In the genomic region with DNA sequence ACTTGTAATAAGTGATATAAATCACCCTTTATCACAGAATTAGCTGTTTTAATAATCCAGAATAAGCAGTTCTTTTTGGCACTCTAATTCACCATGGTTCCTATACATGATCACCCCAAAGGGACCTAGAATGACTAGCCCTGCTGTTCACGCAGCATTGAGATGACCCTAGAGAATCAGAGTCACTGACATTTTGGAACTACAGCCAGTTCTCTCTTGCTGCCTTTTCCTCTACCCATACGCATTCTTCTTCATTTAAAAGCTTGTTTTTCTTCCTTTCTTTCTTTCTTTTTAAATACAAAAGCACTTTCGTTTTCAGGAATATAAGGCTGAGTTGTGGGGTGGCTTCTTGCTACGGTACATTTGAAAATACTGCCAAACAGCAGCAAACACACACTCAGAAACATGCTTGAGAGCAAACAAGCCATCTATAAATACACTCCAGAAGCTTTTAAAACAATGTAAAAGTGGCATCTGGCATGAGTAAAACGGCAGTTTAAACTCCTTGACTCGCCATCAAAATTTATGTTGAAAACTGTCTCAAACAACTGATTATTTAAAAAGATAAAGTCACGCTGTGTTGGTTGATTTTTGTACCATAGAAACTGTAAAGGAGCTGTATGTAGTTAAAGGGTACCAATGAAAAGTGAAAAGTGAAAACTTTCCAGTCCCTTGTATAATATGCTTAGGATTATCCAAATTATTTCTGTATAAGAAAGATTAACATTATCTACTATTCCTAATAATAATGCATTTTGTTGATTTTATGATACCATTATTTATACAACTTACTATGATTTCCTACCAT, we compare ENCODE assay signal across 8 cellular contexts.
DNase-seq lines count a peak whose midpoint lies in the region; ATAC-seq and TF ChIP-seq lines count a peak whose summit lies in the region.
"Had no signal": no experiment of that assay in that cellular context is flagged by ENCODE, and none has a peak within 500 bp of the region (broad histone marks: within the 10 kb centered on the region; RNA-seq: fewer than 3 reads in every experiment).

No MANE protein-coding gene starts in this region.

- H3K9me3 Mint-ChIP-seq in Calu3 (ENCODE audit: low read depth, unreplicated experiment) = no peaks in the 10 kb centered on the region

- intact Hi-C loops in Calu3 (cut with micrococcal nuclease; ENCODE audit: unreplicated experiment) (no loop called here), mucosa of descending colon (cut with DNase I, micrococcal nuclease) (no loop called here)

- no peaks in the 10 kb centered on the region for H3K36me3 ChIP-seq in HEK293 (ENCODE audit: control insufficient read depth in 2 of 2, insufficient read depth in 1 of 2, low read length in 2 of 2)
- H3K36me3 ChIP-seq in mucosa of descending colon (ENCODE audit: low read depth) = no peaks in the 10 kb centered on the region

- H3K27me3 Mint-ChIP-seq in Calu3 (ENCODE audit: unreplicated experiment) = no peaks in the 10 kb centered on the region

- H3K4me1 ChIP-seq in HEK293 (ENCODE audit: control insufficient read depth, insufficient read depth, low read length) (no peaks in the 10 kb centered on the region), mucosa of descending colon (ENCODE audit: low read depth) (no peaks in the 10 kb centered on the region)

- no peaks in the 10 kb centered on the region for H3K4me1 Mint-ChIP-seq in Calu3 (ENCODE audit: low read depth, unreplicated experiment)

- no peak overlapping the region for H3K4me3 Mint-ChIP-seq in Calu3 (ENCODE audit: low read depth, unreplicated experiment)

- POLR2A ChIA-PET in HEK293 (lab: Yijun Ruan, JAX) = no interaction called here

- no peak overlapping the region for H3K27ac ChIP-seq in HEK293 (ENCODE audit: extremely low read depth, low read depth, low read length)

- peak; percentile 88 for DNase-seq in NCI-H69 (lab: John Stamatoyannopoulos, UW)
- DNase-seq in fibroblast of villous mesenchyme (ENCODE audit: low read depth) = no peak
- no peak for DNase-seq in skeletal muscle cell (ENCODE audit: low read depth)
- no peak for DNase-seq in epidermal melanocyte (ENCODE audit: insufficient read length, low spot score)
- no peak for DNase-seq in Calu3
- DNase-seq in mucosa of descending colon = no peak
- DNase-seq: activated T-cell treated with anti-CD3 and anti-CD28 coated beads, Interleukin-2, amount 50 U/mL, for 48 hours had no signal

- CTCF ChIA-PET in HEK293 (lab: Yijun Ruan, JAX) = interaction anchor here (0.8 kb wide), 1 partner anchor 44 kb away, joined by 3 read pairs; no protein-coding TSS in a partner anchor
- CTCF ChIA-PET in Calu3 (lab: Charles Lee) = no interaction called here

- no peak for ATAC-seq in mucosa of descending colon

- H3K9me3 ChIP-seq in HEK293 (ENCODE audit: control insufficient read depth, insufficient read depth, low read depth, low read length) (no peaks in the 10 kb centered on the region), mucosa of descending colon (no peaks in the 10 kb centered on the region)

- H3K36me3 Mint-ChIP-seq in Calu3 (ENCODE audit: insufficient read depth, unreplicated experiment) = no peaks in the 10 kb centered on the region

- H3K4me3 ChIP-seq in HEK293 (ENCODE audit: low read depth, low read length) = no peak overlapping the region
- peak overlapping the region; percentile 10 for H3K4me3 ChIP-seq in fibroblast of villous mesenchyme (ENCODE audit: low read depth, low read length)
- peak overlapping the region; percentile 31 for H3K4me3 ChIP-seq in skeletal muscle cell (ENCODE audit: low read depth, low read length)
- H3K4me3 ChIP-seq in mucosa of descending colon = no peak overlapping the region

- no peak overlapping the region for H3K27ac Mint-ChIP-seq in Calu3 (ENCODE audit: unreplicated experiment)

- no peak for TF ChIP-seq CTCF in HEK293 (tag by site-specific recombination; IDR thresholded peaks at IDR 0.05)
- TF ChIP-seq CTCF in fibroblast of villous mesenchyme (IDR thresholded peaks at IDR 0.05; ENCODE audit: insufficient read depth, low read depth, low read length) = no peak
- no peak for TF ChIP-seq CTCF in Calu3 (IDR thresholded peaks at IDR 0.05; ENCODE audit: unreplicated experiment)
- no peak for TF ChIP-seq CTCF in mucosa of descending colon (IDR thresholded peaks at IDR 0.05)

- no TSS peak for BruUV-seq in Calu3 (replicated peaks; lab: Mats Ljungman, UMichigan)

TF ChIP-seq in HEK293, 187 proteins besides CTCF, POLR2A, EP300 and RAD21 (continues in another document):
- TF ChIP-seq, protein P1, sequence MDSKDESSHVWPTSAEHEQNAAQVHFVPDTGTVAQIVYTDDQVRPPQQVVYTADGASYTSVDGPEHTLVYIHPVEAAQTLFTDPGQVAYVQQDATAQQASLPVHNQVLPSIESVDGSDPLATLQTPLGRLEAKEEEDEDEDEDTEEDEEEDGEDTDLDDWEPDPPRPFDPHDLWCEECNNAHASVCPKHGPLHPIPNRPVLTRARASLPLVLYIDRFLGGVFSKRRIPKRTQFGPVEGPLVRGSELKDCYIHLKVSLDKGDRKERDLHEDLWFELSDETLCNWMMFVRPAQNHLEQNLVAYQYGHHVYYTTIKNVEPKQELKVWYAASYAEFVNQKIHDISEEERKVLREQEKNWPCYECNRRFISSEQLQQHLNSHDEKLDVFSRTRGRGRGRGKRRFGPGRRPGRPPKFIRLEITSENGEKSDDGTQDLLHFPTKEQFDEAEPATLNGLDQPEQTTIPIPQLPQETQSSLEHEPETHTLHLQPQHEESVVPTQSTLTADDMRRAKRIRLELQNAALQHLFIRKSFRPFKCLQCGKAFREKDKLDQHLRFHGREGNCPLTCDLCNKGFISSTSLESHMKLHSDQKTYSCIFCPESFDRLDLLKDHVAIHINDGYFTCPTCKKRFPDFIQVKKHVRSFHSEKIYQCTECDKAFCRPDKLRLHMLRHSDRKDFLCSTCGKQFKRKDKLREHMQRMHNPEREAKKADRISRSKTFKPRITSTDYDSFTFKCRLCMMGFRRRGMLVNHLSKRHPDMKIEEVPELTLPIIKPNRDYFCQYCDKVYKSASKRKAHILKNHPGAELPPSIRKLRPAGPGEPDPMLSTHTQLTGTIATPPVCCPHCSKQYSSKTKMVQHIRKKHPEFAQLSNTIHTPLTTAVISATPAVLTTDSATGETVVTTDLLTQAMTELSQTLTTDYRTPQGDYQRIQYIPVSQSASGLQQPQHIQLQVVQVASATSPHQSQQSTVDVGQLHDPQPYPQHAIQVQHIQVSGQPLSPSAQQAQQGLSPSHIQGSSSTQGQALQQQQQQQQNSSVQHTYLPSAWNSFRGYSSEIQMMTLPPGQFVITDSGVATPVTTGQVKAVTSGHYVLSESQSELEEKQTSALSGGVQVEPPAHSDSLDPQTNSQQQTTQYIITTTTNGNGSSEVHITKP (tag by site-specific recombination; IDR thresholded peaks at IDR 0.05) = 0 out of 2 replicates have a peak, but pooled peaks have one; percentile 13
- no peak for TF ChIP-seq SCRT2 (tag by site-specific recombination; IDR thresholded peaks at IDR 0.05)
- no peak for TF ChIP-seq GLIS2 (tag by site-specific recombination; IDR thresholded peaks at IDR 0.05)
- TF ChIP-seq, protein P2, sequence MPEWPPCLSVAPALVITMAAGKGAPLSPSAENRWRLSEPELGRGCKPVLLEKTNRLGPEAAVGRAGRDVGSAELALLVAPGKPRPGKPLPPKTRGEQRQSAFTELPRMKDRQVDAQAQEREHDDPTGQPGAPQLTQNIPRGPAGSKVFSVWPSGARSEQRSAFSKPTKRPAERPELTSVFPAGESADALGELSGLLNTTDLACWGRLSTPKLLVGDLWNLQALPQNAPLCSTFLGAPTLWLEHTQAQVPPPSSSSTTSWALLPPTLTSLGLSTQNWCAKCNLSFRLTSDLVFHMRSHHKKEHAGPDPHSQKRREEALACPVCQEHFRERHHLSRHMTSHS (tag by site-specific recombination; IDR thresholded peaks at IDR 0.05) = no peak
- peak; percentile 35; the same call in 1 of the 2 replicates for TF ChIP-seq OSR2 (tag by site-specific recombination; IDR thresholded peaks at IDR 0.05)
- TF ChIP-seq ZNF37A (tag by site-specific recombination; IDR thresholded peaks at IDR 0.05) = no peak
- TF ChIP-seq, protein P3, sequence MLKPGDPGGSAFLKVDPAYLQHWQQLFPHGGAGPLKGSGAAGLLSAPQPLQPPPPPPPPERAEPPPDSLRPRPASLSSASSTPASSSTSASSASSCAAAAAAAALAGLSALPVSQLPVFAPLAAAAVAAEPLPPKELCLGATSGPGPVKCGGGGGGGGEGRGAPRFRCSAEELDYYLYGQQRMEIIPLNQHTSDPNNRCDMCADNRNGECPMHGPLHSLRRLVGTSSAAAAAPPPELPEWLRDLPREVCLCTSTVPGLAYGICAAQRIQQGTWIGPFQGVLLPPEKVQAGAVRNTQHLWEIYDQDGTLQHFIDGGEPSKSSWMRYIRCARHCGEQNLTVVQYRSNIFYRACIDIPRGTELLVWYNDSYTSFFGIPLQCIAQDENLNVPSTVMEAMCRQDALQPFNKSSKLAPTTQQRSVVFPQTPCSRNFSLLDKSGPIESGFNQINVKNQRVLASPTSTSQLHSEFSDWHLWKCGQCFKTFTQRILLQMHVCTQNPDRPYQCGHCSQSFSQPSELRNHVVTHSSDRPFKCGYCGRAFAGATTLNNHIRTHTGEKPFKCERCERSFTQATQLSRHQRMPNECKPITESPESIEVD (tag by site-specific recombination; IDR thresholded peaks at IDR 0.05) = peak; percentile 72
- TF ChIP-seq, protein P4, sequence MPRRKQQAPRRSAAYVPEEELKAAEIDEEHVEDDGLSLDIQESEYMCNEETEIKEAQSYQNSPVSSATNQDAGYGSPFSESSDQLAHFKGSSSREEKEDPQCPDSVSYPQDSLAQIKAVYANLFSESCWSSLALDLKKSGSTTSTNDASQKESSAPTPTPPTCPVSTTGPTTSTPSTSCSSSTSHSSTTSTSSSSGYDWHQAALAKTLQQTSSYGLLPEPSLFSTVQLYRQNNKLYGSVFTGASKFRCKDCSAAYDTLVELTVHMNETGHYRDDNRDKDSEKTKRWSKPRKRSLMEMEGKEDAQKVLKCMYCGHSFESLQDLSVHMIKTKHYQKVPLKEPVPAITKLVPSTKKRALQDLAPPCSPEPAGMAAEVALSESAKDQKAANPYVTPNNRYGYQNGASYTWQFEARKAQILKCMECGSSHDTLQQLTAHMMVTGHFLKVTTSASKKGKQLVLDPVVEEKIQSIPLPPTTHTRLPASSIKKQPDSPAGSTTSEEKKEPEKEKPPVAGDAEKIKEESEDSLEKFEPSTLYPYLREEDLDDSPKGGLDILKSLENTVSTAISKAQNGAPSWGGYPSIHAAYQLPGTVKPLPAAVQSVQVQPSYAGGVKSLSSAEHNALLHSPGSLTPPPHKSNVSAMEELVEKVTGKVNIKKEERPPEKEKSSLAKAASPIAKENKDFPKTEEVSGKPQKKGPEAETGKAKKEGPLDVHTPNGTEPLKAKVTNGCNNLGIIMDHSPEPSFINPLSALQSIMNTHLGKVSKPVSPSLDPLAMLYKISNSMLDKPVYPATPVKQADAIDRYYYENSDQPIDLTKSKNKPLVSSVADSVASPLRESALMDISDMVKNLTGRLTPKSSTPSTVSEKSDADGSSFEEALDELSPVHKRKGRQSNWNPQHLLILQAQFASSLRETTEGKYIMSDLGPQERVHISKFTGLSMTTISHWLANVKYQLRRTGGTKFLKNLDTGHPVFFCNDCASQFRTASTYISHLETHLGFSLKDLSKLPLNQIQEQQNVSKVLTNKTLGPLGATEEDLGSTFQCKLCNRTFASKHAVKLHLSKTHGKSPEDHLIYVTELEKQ (tag by site-specific recombination; IDR thresholded peaks at IDR 0.05; ENCODE audit: borderline replicate concordance) = no peak

Comparison
In these comparisons a context has a peak if more than half of its experiments do, and no peak if none do; other contexts are left out.
1. H3K4me3 ChIP-seq: peak in fibroblast of villous mesenchyme (single experiment) and skeletal muscle cell (single experiment); none in HEK293 (single experiment) and mucosa of descending colon (single experiment).